In the genomic region with DNA sequence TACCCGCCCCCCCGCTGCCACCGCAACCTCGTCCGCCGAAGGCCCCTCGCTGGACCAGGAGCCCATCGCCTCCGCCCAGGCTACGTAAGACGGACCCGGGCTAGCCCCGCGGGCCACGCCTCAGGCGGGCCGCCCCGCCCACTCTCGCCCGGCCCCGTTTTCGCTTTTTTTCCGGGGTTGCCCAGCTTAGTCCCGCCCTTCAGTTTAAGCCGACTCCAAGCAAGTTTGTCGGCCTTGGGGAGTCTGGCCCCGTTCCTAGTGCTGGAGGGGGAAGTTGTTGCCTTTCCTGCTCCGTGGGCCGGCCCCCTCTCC, we compare ENCODE assay signal across 8 cellular contexts. TPM values are rescaled to one million over a fixed set of nuclear protein-coding genes. Genes with fewer than 3 reads are reported as not detected.
DNase-seq lines count a peak whose midpoint lies in the region; ATAC-seq and TF ChIP-seq lines count a peak whose summit lies in the region.

No MANE protein-coding gene starts in this region.

- peak; percentile 62 for ATAC-seq in omental fat pad (ENCODE audit: low FRiP score)

- peak overlapping the region; percentile 83 for H2AFZ ChIP-seq in SK-N-SH (ENCODE audit: low read depth)

- TF ChIP-seq RAD21 in SK-N-SH (IDR thresholded peaks at IDR 0.05; ENCODE audit: low read length): no peak

- no peak overlapping the region for H3K27ac Mint-ChIP-seq in activated naive CD4-positive, alpha-beta T cell treated with anti-CD3 and anti-CD28 coated beads, Interleukin-2, amount 50 U/mL, for 24 hours

- TF ChIP-seq EP300 in SK-N-SH (IDR thresholded peaks at IDR 0.05; ENCODE audit: borderline replicate concordance in 1 of 2, low read depth in 1 of 2, low read length in 1 of 2): no peak

- CTCF ChIA-PET in SK-N-SH (lab: Yijun Ruan, JAX): interaction anchor here (0.5 to 11.6 kb wide), 24 partner anchors 11 to 842 kb away, joined by 3 to 184 read pairs (median 4); partner anchors contain the start of genes CLK2, ENTREP3, FDPS and HCN3

- H3K27ac ChIP-seq in DOHH2 (ENCODE audit: low read depth, low read length) (peak overlapping the region; percentile 89), SK-N-SH (ENCODE audit: low read depth in 2 of 2, low read length in 1 of 2) (peak overlapping the region; percentile 95), thymus (ENCODE audit: low read depth) (peak overlapping the region; percentile 83)

- TF ChIP-seq CTCF in DOHH2 (IDR thresholded peaks at IDR 0.05; ENCODE audit: low read depth, low read length, poor library complexity, severe bottlenecking): no peak
- TF ChIP-seq CTCF in SK-N-SH (IDR thresholded peaks at IDR 0.05): no peak
- no peak for TF ChIP-seq CTCF in omental fat pad (IDR thresholded peaks at IDR 0.05)

- H3K4me3 ChIP-seq in DOHH2 (ENCODE audit: low read length) (peak overlapping the region; percentile 99), SK-N-SH (ENCODE audit: low read depth in 2 of 2, low read length in 1 of 2) (peak overlapping the region; percentile 84 to 95), thymus (ENCODE audit: low read length) (peak overlapping the region; percentile 71)

- H3K79me2 ChIP-seq in DOHH2 (ENCODE audit: control insufficient read depth, low read length): peaks cover 10% of the 10 kb centered on the region
- peaks cover 43% of the 10 kb centered on the region for H3K79me2 ChIP-seq in SK-N-SH (ENCODE audit: insufficient read depth)

- H3K9me2 ChIP-seq in DOHH2 (replicated peaks; ENCODE audit: control insufficient read depth, low read length) (no peaks in the 10 kb centered on the region), SK-N-SH (no peaks in the 10 kb centered on the region)

- H3K4me1 ChIP-seq in DOHH2 (ENCODE audit: control insufficient read depth, low read length): peaks cover 45% of the 10 kb centered on the region
- peaks cover 12 to 37% of the 10 kb centered on the region in 2 experiments for H3K4me1 ChIP-seq in SK-N-SH (ENCODE audit: control insufficient read depth in 1 of 2, insufficient read depth in 2 of 2, low read depth in 1 of 2, low read length in 1 of 2)
- peaks cover 8% of the 10 kb centered on the region for H3K4me1 ChIP-seq in thymus (ENCODE audit: control insufficient read depth, insufficient read depth, low read length)

- no peaks in the 10 kb centered on the region for H3K9me3 Mint-ChIP-seq in activated naive CD4-positive, alpha-beta T cell treated with anti-CD3 and anti-CD28 coated beads, Interleukin-2, amount 50 U/mL, for 24 hours

- H3K4me2 ChIP-seq in DOHH2 (ENCODE audit: low read length) (peak overlapping the region; percentile 100), SK-N-SH (peak overlapping the region; percentile 97)

- H3K36me3 ChIP-seq in DOHH2 (ENCODE audit: control insufficient read depth, low read length) (peaks cover 37% of the 10 kb centered on the region), SK-N-SH (replicated peaks in 1 of 2; ENCODE audit: control insufficient read depth in 1 of 2, insufficient read depth in 2 of 2, low read length in 1 of 2) (peaks cover 19% of the 10 kb centered on the region in 2 experiments), thymus (ENCODE audit: control insufficient read depth, insufficient read depth) (peaks cover 8% of the 10 kb centered on the region)

- H3K4me3 Mint-ChIP-seq in activated naive CD4-positive, alpha-beta T cell treated with anti-CD3 and anti-CD28 coated beads, Interleukin-2, amount 50 U/mL, for 24 hours: peak overlapping the region; percentile 91

- H3K9ac ChIP-seq in SK-N-SH: peak overlapping the region; percentile 85

- WGBS in SK-N-SH (ENCODE audit: low lambda C conversion rate): under 1% methylated on average over 21 of the region's 29 CpGs
- WGBS in thymus: under 1% methylated on average over 29 of the region's 29 CpGs

- POLR2A ChIA-PET in SK-N-SH (lab: Yijun Ruan, JAX): interaction anchor here (1.3 to 1.4 kb wide), 3 partner anchors 47 to 239 kb away, joined by 3 to 4 read pairs (median 4); partner anchors contain the start of genes ASH1L and SCAMP3

- H3K4me1 Mint-ChIP-seq in activated naive CD4-positive, alpha-beta T cell treated with anti-CD3 and anti-CD28 coated beads, Interleukin-2, amount 50 U/mL, for 24 hours: peaks cover 31% of the 10 kb centered on the region

- peaks cover 3% of the 10 kb centered on the region for H3K36me3 Mint-ChIP-seq in activated naive CD4-positive, alpha-beta T cell treated with anti-CD3 and anti-CD28 coated beads, Interleukin-2, amount 50 U/mL, for 24 hours

- DNase-seq in GOT3 (lab: John Stamatoyannopoulos, UW): peak; percentile 83
- DNase-seq in M059J (ENCODE audit: low read depth): peak; percentile 92
- DNase-seq in SK-N-SH: peak; percentile 80
- peak; percentile 93 for DNase-seq in glomerular visceral epithelial cell (ENCODE audit: extremely low spot score)
- DNase-seq in omental fat pad (ENCODE audit: low spot score): no peak

- H3F3A ChIP-seq in DOHH2 (ENCODE audit: control insufficient read depth, insufficient read depth) (peaks cover 18% of the 10 kb centered on the region), SK-N-SH (replicated peaks; ENCODE audit: insufficient read depth) (peaks cover 21% of the 10 kb centered on the region)

- H3K27me3 ChIP-seq in DOHH2 (ENCODE audit: control insufficient read depth, low read length) (no peaks in the 10 kb centered on the region), SK-N-SH (ENCODE audit: insufficient read depth) (no peaks in the 10 kb centered on the region), thymus (ENCODE audit: control insufficient read depth, insufficient read depth) (no peaks in the 10 kb centered on the region)

- H3K9me3 ChIP-seq in DOHH2 (ENCODE audit: control insufficient read depth, insufficient read depth, low read length) (no peaks in the 10 kb centered on the region), SK-N-SH (no peaks in the 10 kb centered on the region), thymus (ENCODE audit: control insufficient read depth) (no peaks in the 10 kb centered on the region)

- no peaks in the 10 kb centered on the region for H3K27me3 Mint-ChIP-seq in activated naive CD4-positive, alpha-beta T cell treated with anti-CD3 and anti-CD28 coated beads, Interleukin-2, amount 50 U/mL, for 24 hours

- H4K20me1 ChIP-seq in DOHH2 (ENCODE audit: control insufficient read depth, insufficient read depth, low read depth, low read length) (0 out of 2 replicates have a peak, but pooled peaks cover 4% of the 10 kb centered on the region), SK-N-SH (ENCODE audit: insufficient read depth) (0 out of 2 replicates have a peak, but pooled peaks cover 5% of the 10 kb centered on the region)

TF ChIP-seq in SK-N-SH, 30 proteins besides CTCF, POLR2A, EP300 and RAD21 (continues in another document):
- TF ChIP-seq GABPA (IDR thresholded peaks at IDR 0.05; ENCODE audit: low read depth): 0 out of 2 replicates have a peak, but pooled peaks have one; percentile 7
- TF ChIP-seq TAF1 (IDR thresholded peaks at IDR 0.05; ENCODE audit: borderline replicate concordance, low read depth, low read length): peak; percentile 23; the same call in 1 of the 2 replicates
- no peak for TF ChIP-seq NRF1 (IDR thresholded peaks at IDR 0.05; ENCODE audit: low read depth, low read length)
- TF ChIP-seq NFIC (IDR thresholded peaks at IDR 0.05; ENCODE audit: borderline replicate concordance): peak; percentile 22; the same call in 1 of the 2 replicates
- TF ChIP-seq, protein P1, sequence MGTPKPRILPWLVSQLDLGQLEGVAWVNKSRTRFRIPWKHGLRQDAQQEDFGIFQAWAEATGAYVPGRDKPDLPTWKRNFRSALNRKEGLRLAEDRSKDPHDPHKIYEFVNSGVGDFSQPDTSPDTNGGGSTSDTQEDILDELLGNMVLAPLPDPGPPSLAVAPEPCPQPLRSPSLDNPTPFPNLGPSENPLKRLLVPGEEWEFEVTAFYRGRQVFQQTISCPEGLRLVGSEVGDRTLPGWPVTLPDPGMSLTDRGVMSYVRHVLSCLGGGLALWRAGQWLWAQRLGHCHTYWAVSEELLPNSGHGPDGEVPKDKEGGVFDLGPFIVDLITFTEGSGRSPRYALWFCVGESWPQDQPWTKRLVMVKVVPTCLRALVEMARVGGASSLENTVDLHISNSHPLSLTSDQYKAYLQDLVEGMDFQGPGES (IDR thresholded peaks at IDR 0.05; ENCODE audit: low read depth, low read length): no peak
- no peak for TF ChIP-seq POLR2AphosphoS5 (IDR thresholded peaks at IDR 0.05; ENCODE audit: low read depth, low read length)

RNA-seq across cellular contexts. Expression of gene RUSC1, which starts 3.0 kb away (rescaled TPM):
- total RNA-seq in M059J (2014; rRNA removed; shearing (Covaris generic)): 49.0 and 52.9 TPM in 2 replicates
- polyA plus RNA-seq in SK-N-SH (2012; rRNA removed) (43.1 and 49.9 TPM in 2 replicates), thymus (18.0 TPM)
- polyA plus RNA-seq in SK-N-SH (2012; cell fraction: cytosol; rRNA removed): 18.6 and 25.6 TPM in 2 replicates
- polyA plus RNA-seq in SK-N-SH (2012; cell fraction: nucleus; rRNA removed): 157 and 169 TPM in 2 replicates
- total RNA-seq in omental fat pad: 10 to 100 TPM; 11.5 to 21.1 (median 12.5) TPM

RNA-seq across cellular contexts. Expression of gene FDPS, which starts 15.0 kb away (rescaled TPM):
- total RNA-seq in M059J (2014; rRNA removed; shearing (Covaris generic)): 203 and 262 TPM in 2 replicates
- 126 and 142 TPM in 2 replicates for polyA plus RNA-seq in SK-N-SH (2012; rRNA removed)
- polyA plus RNA-seq in SK-N-SH (2012; cell fraction: cytosol; rRNA removed): 127 and 129 TPM in 2 replicates
- 164 and 167 TPM in 2 replicates for polyA plus RNA-seq in SK-N-SH (2012; cell fraction: nucleus; rRNA removed)
- total RNA-seq in omental fat pad: 100 to 1,000 TPM in 1 of 4 donors, 10 to 100 TPM in 3; 73.9 to 151 (median 87.7) TPM
- polyA plus RNA-seq in thymus: 119 TPM

RNA-seq across cellular contexts. Expression of gene PKLR, which starts 22.4 kb away (rescaled TPM):
- total RNA-seq in M059J (2014; rRNA removed; shearing (Covaris generic)): not detected in 2 replicates
- polyA plus RNA-seq in SK-N-SH (2012; rRNA removed): 0.03 TPM in 1 of 2 replicates, not detected in the other
- 0.01 TPM in 1 of 2 replicates, not detected in the other for polyA plus RNA-seq in SK-N-SH (2012; cell fraction: cytosol; rRNA removed)
- polyA plus RNA-seq in SK-N-SH (2012; cell fraction: nucleus; rRNA removed): 0.05 TPM in 2 replicates
- total RNA-seq in omental fat pad: not detected
- polyA plus RNA-seq in thymus: 0.05 TPM

RNA-seq across cellular contexts. Expression of gene HCN3, which starts 46.4 kb away (rescaled TPM):
- total RNA-seq in M059J (2014; rRNA removed; shearing (Covaris generic)): 0.66 and 1.7 TPM in 2 replicates
- polyA plus RNA-seq in SK-N-SH (2012; rRNA removed): 9.7 and 10.1 TPM in 2 replicates
- 2.2 and 3.7 TPM in 2 replicates for polyA plus RNA-seq in SK-N-SH (2012; cell fraction: cytosol; rRNA removed)
- 59.4 and 62.3 TPM in 2 replicates for polyA plus RNA-seq in SK-N-SH (2012; cell fraction: nucleus; rRNA removed)
- 1 to 10 TPM in 2 of 4 donors, under 1 TPM in 2; 0.36 to 2.3 (median 1.2) TPM for total RNA-seq in omental fat pad
- 2.6 TPM for polyA plus RNA-seq in thymus

RNA-seq across cellular contexts. Expression of gene CLK2, which starts 50.4 kb away (rescaled TPM):
- total RNA-seq in M059J (2014; rRNA removed; shearing (Covaris generic)): 15.1 and 15.8 TPM in 2 replicates
- polyA plus RNA-seq in SK-N-SH (2012; rRNA removed) (76.7 and 81.8 TPM in 2 replicates), thymus (86.5 TPM)
- 25.3 and 28.9 TPM in 2 replicates for polyA plus RNA-seq in SK-N-SH (2012; cell fraction: cytosol; rRNA removed)
- 484 and 490 TPM in 2 replicates for polyA plus RNA-seq in SK-N-SH (2012; cell fraction: nucleus; rRNA removed)
- total RNA-seq in omental fat pad: 10 to 100 TPM; 16.9 to 41.3 (median 32.7) TPM
